ENCODE assay signal across 1 cellular context in the genomic region with DNA sequence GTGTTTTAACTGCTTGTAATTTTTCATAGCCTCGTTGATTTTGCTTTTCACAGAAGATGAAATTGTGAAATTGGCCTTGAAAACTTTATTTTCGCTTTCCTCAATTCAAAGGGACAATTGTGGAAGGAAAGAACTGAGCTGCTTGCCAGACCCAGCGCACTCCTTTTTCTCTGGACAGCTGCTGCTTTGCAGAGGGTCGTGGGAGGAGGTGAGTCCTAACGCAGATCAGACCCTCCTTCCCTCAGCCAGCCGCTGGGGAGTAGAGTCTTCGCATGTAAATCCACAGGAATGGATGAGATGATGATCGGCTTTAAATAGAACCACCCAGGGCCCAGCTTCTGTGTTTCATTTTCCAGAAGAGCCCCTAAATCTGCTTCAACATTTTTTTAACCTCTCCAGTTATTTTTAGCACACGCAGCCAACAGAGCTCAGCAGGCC.
TF ChIP-seq lines count a peak whose summit lies in the region.

No MANE protein-coding gene starts in this region.

TF ChIP-seq in SK-N-SH, 30 proteins besides CTCF, POLR2A, EP300 and RAD21 (continued from another document):
- TF ChIP-seq, protein P1, sequence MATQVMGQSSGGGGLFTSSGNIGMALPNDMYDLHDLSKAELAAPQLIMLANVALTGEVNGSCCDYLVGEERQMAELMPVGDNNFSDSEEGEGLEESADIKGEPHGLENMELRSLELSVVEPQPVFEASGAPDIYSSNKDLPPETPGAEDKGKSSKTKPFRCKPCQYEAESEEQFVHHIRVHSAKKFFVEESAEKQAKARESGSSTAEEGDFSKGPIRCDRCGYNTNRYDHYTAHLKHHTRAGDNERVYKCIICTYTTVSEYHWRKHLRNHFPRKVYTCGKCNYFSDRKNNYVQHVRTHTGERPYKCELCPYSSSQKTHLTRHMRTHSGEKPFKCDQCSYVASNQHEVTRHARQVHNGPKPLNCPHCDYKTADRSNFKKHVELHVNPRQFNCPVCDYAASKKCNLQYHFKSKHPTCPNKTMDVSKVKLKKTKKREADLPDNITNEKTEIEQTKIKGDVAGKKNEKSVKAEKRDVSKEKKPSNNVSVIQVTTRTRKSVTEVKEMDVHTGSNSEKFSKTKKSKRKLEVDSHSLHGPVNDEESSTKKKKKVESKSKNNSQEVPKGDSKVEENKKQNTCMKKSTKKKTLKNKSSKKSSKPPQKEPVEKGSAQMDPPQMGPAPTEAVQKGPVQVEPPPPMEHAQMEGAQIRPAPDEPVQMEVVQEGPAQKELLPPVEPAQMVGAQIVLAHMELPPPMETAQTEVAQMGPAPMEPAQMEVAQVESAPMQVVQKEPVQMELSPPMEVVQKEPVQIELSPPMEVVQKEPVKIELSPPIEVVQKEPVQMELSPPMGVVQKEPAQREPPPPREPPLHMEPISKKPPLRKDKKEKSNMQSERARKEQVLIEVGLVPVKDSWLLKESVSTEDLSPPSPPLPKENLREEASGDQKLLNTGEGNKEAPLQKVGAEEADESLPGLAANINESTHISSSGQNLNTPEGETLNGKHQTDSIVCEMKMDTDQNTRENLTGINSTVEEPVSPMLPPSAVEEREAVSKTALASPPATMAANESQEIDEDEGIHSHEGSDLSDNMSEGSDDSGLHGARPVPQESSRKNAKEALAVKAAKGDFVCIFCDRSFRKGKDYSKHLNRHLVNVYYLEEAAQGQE (IDR thresholded peaks at IDR 0.05; ENCODE audit: low read depth, low read length) = peak; percentile 28; the same call in 1 of the 2 replicates
- TF ChIP-seq YY1 (IDR thresholded peaks at IDR 0.05; ENCODE audit: low read depth) (no peak), NRF1 (IDR thresholded peaks at IDR 0.05; ENCODE audit: low read depth, low read length) (no peak), GABPA (IDR thresholded peaks at IDR 0.05; ENCODE audit: low read depth) (no peak), TEAD4 (IDR thresholded peaks at IDR 0.05; ENCODE audit: borderline replicate concordance, insufficient read depth) (no peak), TCF12 (IDR thresholded peaks at IDR 0.05) (no peak), RCOR1 (IDR thresholded peaks at IDR 0.05; ENCODE audit: low read length) (no peak), MEF2A (IDR thresholded peaks at IDR 0.05; ENCODE audit: borderline replicate concordance, low read depth) (no peak), GATA2 (CRISPR knock-in tag; IDR thresholded peaks at IDR 0.05) (no peak)
- TF ChIP-seq, protein P2, sequence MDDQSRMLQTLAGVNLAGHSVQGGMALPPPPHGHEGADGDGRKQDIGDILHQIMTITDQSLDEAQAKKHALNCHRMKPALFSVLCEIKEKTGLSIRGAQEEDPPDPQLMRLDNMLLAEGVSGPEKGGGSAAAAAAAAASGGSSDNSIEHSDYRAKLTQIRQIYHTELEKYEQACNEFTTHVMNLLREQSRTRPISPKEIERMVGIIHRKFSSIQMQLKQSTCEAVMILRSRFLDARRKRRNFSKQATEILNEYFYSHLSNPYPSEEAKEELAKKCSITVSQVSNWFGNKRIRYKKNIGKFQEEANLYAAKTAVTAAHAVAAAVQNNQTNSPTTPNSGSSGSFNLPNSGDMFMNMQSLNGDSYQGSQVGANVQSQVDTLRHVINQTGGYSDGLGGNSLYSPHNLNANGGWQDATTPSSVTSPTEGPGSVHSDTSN (IDR thresholded peaks at IDR 0.05) = no peak
